In the genomic region with DNA sequence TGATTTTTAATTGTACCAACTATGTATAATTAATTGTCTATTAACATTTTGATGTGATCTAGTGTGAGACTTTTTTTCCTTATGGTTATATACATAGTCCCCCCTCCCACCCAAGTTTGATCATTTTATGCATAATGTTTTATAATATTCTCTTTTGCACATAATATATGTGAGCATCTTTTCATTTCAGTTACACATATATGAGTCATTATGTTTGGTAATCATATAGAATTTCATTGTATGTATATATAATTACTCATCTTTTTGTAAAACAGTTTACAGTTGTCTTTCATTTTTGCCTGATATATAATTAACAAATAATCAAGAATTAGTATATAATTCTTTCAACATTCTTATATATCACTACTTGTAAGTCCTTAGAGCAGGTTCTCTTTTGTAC, we compare ENCODE assay signal across 36 cellular contexts. TPM values are rescaled to one million over a fixed set of nuclear protein-coding genes. Genes with fewer than 3 reads are reported as not detected.
"Had no signal": no experiment of that assay in that cellular context is flagged by ENCODE, and none has a peak within 500 bp of the region (broad histone marks: within the 10 kb centered on the region; RNA-seq: fewer than 3 reads in every experiment).

No MANE protein-coding gene starts in this region.

- DNase-seq: activated CD4-positive, alpha-beta memory T cell treated with anti-CD3 and anti-CD28 coated beads, Interleukin-2, amount 10 ng/mL, durations not matched to agents 7 days and 5 days; activated CD4-positive, alpha-beta T cell treated with anti-CD3 and anti-CD28 coated beads for 1 hour; activated CD4-positive, alpha-beta T cell treated with anti-CD3 and anti-CD28 coated beads for 4 hours; activated CD4-positive, alpha-beta T cell treated with anti-CD3 and anti-CD28 coated beads, Interleukin-2, amount 10 ng/mL, durations not matched to agents 7 days and 5 days; activated CD4-positive, alpha-beta T cell treated with anti-CD3 and anti-CD28 coated beads, Interleukin-2, amount 50 U/mL, for 4 hours; activated CD8-positive, alpha-beta memory T cell treated with anti-CD3 and anti-CD28 coated beads, Interleukin-2, amount 50 U/mL, for 48 hours; activated gamma-delta T cell; activated naive CD4-positive, alpha-beta T cell; activated naive CD4-positive, alpha-beta T cell treated with anti-CD3 and anti-CD28 coated beads, Interleukin-2, amount 10 ng/mL, durations not matched to agents 7 days and 5 days; activated naive CD8-positive, alpha-beta T cell treated with anti-CD3 and anti-CD28 coated beads, Interleukin-2, amount 10 ng/mL, durations not matched to agents 7 days and 5 days; activated T-cell treated with anti-CD3 and anti-CD28 coated beads for 4 hours; activated T-cell treated with anti-CD3 and anti-CD28 coated beads, Interleukin-2, amount 50 U/mL, for 24 hours; activated T-cell treated with anti-CD3 and anti-CD28 coated beads, Interleukin-2, amount 50 U/mL, for 72 hours; caudate nucleus; cortex of kidney; dermis blood vessel endothelial cell; effector CD4-positive, alpha-beta T cell; effector memory CD8-positive, alpha-beta T cell; esophagus squamous epithelium; gastrocnemius medialis; glutamatergic neuron; heart left ventricle; T-helper 1 cell; T-helper 17 cell; T1000 had no signal

- H3K4me1 ChIP-seq: ascending aorta, esophagus squamous epithelium, gastrocnemius medialis, heart left ventricle had no signal

- H3K4me3 ChIP-seq: ascending aorta, esophagus squamous epithelium, gastrocnemius medialis, heart left ventricle had no signal

- H3K27me3 ChIP-seq: ascending aorta, esophagus squamous epithelium, gastrocnemius medialis, heart left ventricle had no signal

- ATAC-seq: activated naive CD4-positive, alpha-beta T cell treated with anti-CD3 and anti-CD28 coated beads, Interleukin-2, amount 50 U/mL, for 72 hours; activated T-cell treated with anti-CD3 and anti-CD28 coated beads, Interleukin-2, amount 50 U/mL, for 72 hours; effector memory CD8-positive, alpha-beta T cell; gastrocnemius medialis; heart left ventricle; T-helper 17 cell; WTC11 had no signal

- H3K9me3 ChIP-seq: ascending aorta, esophagus squamous epithelium, gastrocnemius medialis, heart left ventricle had no signal

- FAIRE-seq: colon, endothelial cell of umbilical vein had no signal

- H3K27ac ChIP-seq: ascending aorta, epithelial cell of prostate, esophagus squamous epithelium, gastrocnemius medialis, heart left ventricle, VCaP had no signal

RNA-seq across cellular contexts. Expression of a gene that starts 30.0 kb away (rescaled TPM):
- total RNA-seq: chondrocyte had no signal

RNA-seq across cellular contexts. Expression of a gene that starts 32.7 kb away (rescaled TPM):
- total RNA-seq: activated CD4-positive, alpha-beta memory T cell treated with anti-CD3 and anti-CD28 coated beads, Interleukin-2, amount 10 ng/mL, durations not matched to agents 7 days and 5 days; activated CD4-positive, alpha-beta T cell treated with anti-CD3 and anti-CD28 coated beads, Interleukin-2, amount 10 ng/mL, durations not matched to agents 7 days and 5 days; activated naive CD4-positive, alpha-beta T cell treated with anti-CD3 and anti-CD28 coated beads, Interleukin-2, amount 50 U/mL, for 72 hours; activated naive CD8-positive, alpha-beta T cell treated with anti-CD3 and anti-CD28 coated beads, Interleukin-2, amount 10 ng/mL, durations not matched to agents 7 days and 5 days; activated T-cell treated with anti-CD3 and anti-CD28 coated beads, Interleukin-2, amount 50 U/mL, for 72 hours; ascending aorta; chondrocyte; dermis blood vessel endothelial cell; endothelial cell of umbilical vein; esophagus squamous epithelium; fibroblast of lung; fibroblast of villous mesenchyme; gastrocnemius medialis; T-helper 17 cell; WTC11 had no signal
- polyA plus RNA-seq: esophagus, fibroblast of lung had no signal

RNA-seq across cellular contexts. Expression of a gene that starts 40.8 kb away (rescaled TPM):
- total RNA-seq: activated CD4-positive, alpha-beta memory T cell treated with anti-CD3 and anti-CD28 coated beads, Interleukin-2, amount 10 ng/mL, durations not matched to agents 7 days and 5 days; activated CD4-positive, alpha-beta T cell treated with anti-CD3 and anti-CD28 coated beads, Interleukin-2, amount 10 ng/mL, durations not matched to agents 7 days and 5 days; activated naive CD4-positive, alpha-beta T cell treated with anti-CD3 and anti-CD28 coated beads, Interleukin-2, amount 50 U/mL, for 72 hours; activated naive CD8-positive, alpha-beta T cell treated with anti-CD3 and anti-CD28 coated beads, Interleukin-2, amount 10 ng/mL, durations not matched to agents 7 days and 5 days; activated T-cell treated with anti-CD3 and anti-CD28 coated beads, Interleukin-2, amount 50 U/mL, for 72 hours; ascending aorta; chondrocyte; esophagus squamous epithelium; fibroblast of villous mesenchyme; gastrocnemius medialis; WTC11 had no signal
- polyA plus RNA-seq: endothelial cell of umbilical vein, heart left ventricle had no signal
